In genomic region chr2:174667461-174667860, GRCh38 we compare ENCODE assay signal across 12 cellular contexts.
DNase-seq lines count a peak whose midpoint lies in the region; ATAC-seq and TF ChIP-seq lines count a peak whose summit lies in the region.
"Had no signal": no experiment of that assay in that cellular context is flagged by ENCODE, and none has a peak within 500 bp of the region (broad histone marks: within the 10 kb centered on the region; RNA-seq: fewer than 3 reads in every experiment).

No MANE protein-coding gene starts in this region.

- no peak overlapping the region for H4K8ac ChIP-seq in mesenchymal stem cell (ENCODE audit: low read length)

- no peak overlapping the region for H2BK5ac ChIP-seq in mesenchymal stem cell (ENCODE audit: low read depth, low read length, poor library complexity, severe bottlenecking)

- no peak overlapping the region for H3K18ac ChIP-seq in mesenchymal stem cell (ENCODE audit: low read depth in 1 of 2, low read length in 2 of 2)

- H3K4me3 Mint-ChIP-seq in activated naive CD4-positive, alpha-beta T cell treated with anti-CD3 and anti-CD28 coated beads, Interleukin-2, amount 50 U/mL, for 24 hours: peak overlapping the region; percentile 44

- H3K27ac Mint-ChIP-seq in activated naive CD4-positive, alpha-beta T cell treated with anti-CD3 and anti-CD28 coated beads, Interleukin-2, amount 50 U/mL, for 24 hours: no peak overlapping the region

- H3K4me1 Mint-ChIP-seq in activated naive CD4-positive, alpha-beta T cell treated with anti-CD3 and anti-CD28 coated beads, Interleukin-2, amount 50 U/mL, for 24 hours: peaks cover 36% of the 10 kb centered on the region

- no peaks in the 10 kb centered on the region for H3K27me3 Mint-ChIP-seq in activated naive CD4-positive, alpha-beta T cell treated with anti-CD3 and anti-CD28 coated beads, Interleukin-2, amount 50 U/mL, for 24 hours

- H3K4me3 ChIP-seq in adipocyte (ENCODE audit: low read length) (peak overlapping the region; percentile 16), mesenchymal stem cell (ENCODE audit: insufficient read depth in 1 of 2, low read depth in 1 of 2, low read length in 2 of 2) (peak overlapping the region in 1 of 2 experiments; percentile 40), thoracic aorta (no peak overlapping the region), lower leg skin (ENCODE audit: low read depth, poor library complexity, severe bottlenecking) (no peak overlapping the region)

- no peak overlapping the region for H3K4me2 ChIP-seq in mesenchymal stem cell (ENCODE audit: low read length, poor library complexity, severe bottlenecking)

- peak overlapping the region; percentile 45 for H3K9ac ChIP-seq in adipocyte (ENCODE audit: low read length)
- peak overlapping the region; percentile 67 for H3K9ac ChIP-seq in mesenchymal stem cell (ENCODE audit: low read length)

- H3K4ac ChIP-seq in mesenchymal stem cell (ENCODE audit: low read depth in 1 of 2, low read length in 2 of 2): no peak overlapping the region

- H2AFZ ChIP-seq in mesenchymal stem cell (ENCODE audit: low read depth, low read length): no peak overlapping the region

- no peaks in the 10 kb centered on the region for H3K36me3 ChIP-seq in adipocyte (ENCODE audit: control insufficient read depth, insufficient read depth, low read length, severe bottlenecking)
- peaks cover 0 to 5% of the 10 kb centered on the region in 2 experiments for H3K36me3 ChIP-seq in mesenchymal stem cell (ENCODE audit: control insufficient read depth in 1 of 2, insufficient read depth in 2 of 2, low read depth in 1 of 2, low read length in 2 of 2)
- no peaks in the 10 kb centered on the region for H3K36me3 ChIP-seq in thoracic aorta

- H2AK5ac ChIP-seq in mesenchymal stem cell (ENCODE audit: low read length, severe bottlenecking): no peak overlapping the region

- H4K91ac ChIP-seq in mesenchymal stem cell (ENCODE audit: low read length): no peak overlapping the region

- H3K4me1 ChIP-seq in adipocyte (ENCODE audit: control insufficient read depth, insufficient read depth, low read length) (peaks cover 37% of the 10 kb centered on the region), mesenchymal stem cell (ENCODE audit: control insufficient read depth, insufficient read depth, low read depth, low read length) (no peaks in the 10 kb centered on the region), thoracic aorta (ENCODE audit: control insufficient read depth in 1 of 2, low read depth in 2 of 2) (peaks cover 59 to 75% of the 10 kb centered on the region in 2 donors)

- ATAC-seq in thoracic aorta (ENCODE audit: insufficient number of reproducible peaks, low FRiP score, low read depth): no peak
- ATAC-seq in omental fat pad (ENCODE audit: low FRiP score): no peak

- no peak overlapping the region for H3K23ac ChIP-seq in mesenchymal stem cell (ENCODE audit: low read length in 2 of 2)

- H3K14ac ChIP-seq in mesenchymal stem cell (ENCODE audit: low read length in 2 of 2): no peak overlapping the region

- DNase-seq in activated naive CD4-positive, alpha-beta T cell (lab: John Stamatoyannopoulos, UW): no peak
- no peak for DNase-seq in adipocyte (ENCODE audit: low read depth)
- DNase-seq in mesenchymal stem cell: no peak
- DNase-seq in thoracic aorta (ENCODE audit: low spot score): no peak
- no peak for DNase-seq in GM13976 (ENCODE audit: low spot score)
- DNase-seq in lower leg skin (ENCODE audit: low spot score in 2 of 2): no peak
- no peak for DNase-seq in omental fat pad (ENCODE audit: low spot score)
- DNase-seq: activated CD8-positive, alpha-beta memory T cell treated with anti-CD3 and anti-CD28 coated beads, Interleukin-2, amount 50 U/mL, for 48 hours; NCI-H1694 treated with DMSO at 0.1 percent for 48 hours; stimulated activated CD4-positive, alpha-beta T cell treated with anti-CD3 and anti-CD28 coated beads, Interleukin-4, amount 100 ng/mL, for 24 hours had no signal

- WGBS in mesenchymal stem cell: 79% methylated on average over 3 of the region's 4 CpGs
- 68 to 80% methylated on average over 4 of the region's 4 CpGs for WGBS in lower leg skin, 2 donors

- in situ Hi-C loops in GM13976 (cut with MboI; ENCODE audit: low sequenced_read_pairs, unreplicated experiment): no loop called here

- TF ChIP-seq CTCF in thoracic aorta (IDR thresholded peaks at IDR 0.05): no peak
- TF ChIP-seq CTCF in GM13976 (IDR thresholded peaks at IDR 0.05; ENCODE audit: borderline replicate concordance, control extremely low read depth, extremely low read depth, insufficient read depth, missing control alignments): no peak
- TF ChIP-seq CTCF in lower leg skin (IDR thresholded peaks at IDR 0.05): no peak
- no peak for TF ChIP-seq CTCF in omental fat pad (IDR thresholded peaks at IDR 0.05)

- H3K27ac ChIP-seq in mesenchymal stem cell (ENCODE audit: low read length, poor library complexity, severe bottlenecking) (no peak overlapping the region), thoracic aorta (peak overlapping the region; percentile 31 to 51)
- H3K27ac ChIP-seq: epithelial cell of prostate had no signal

- no peak for TF ChIP-seq POLR2A in lower leg skin (IDR thresholded peaks at IDR 0.05)

- H3K9me3 ChIP-seq in adipocyte (ENCODE audit: control insufficient read depth, low read length): no peaks in the 10 kb centered on the region
- H3K9me3 ChIP-seq in mesenchymal stem cell (ENCODE audit: control insufficient read depth, low read length): no peaks in the 10 kb centered on the region
- H3K9me3 ChIP-seq in thoracic aorta: no peaks in the 10 kb centered on the region

- intact Hi-C loops in lower leg skin (cut with DNase I; ENCODE audit: low total_unique reads): no loop called here

- H3K79me1 ChIP-seq in mesenchymal stem cell (replicated peaks; ENCODE audit: low read length, poor library complexity, severe bottlenecking): peaks cover 45% of the 10 kb centered on the region

- peaks cover 12% of the 10 kb centered on the region for H3K36me3 Mint-ChIP-seq in activated naive CD4-positive, alpha-beta T cell treated with anti-CD3 and anti-CD28 coated beads, Interleukin-2, amount 50 U/mL, for 24 hours

- no peak overlapping the region for H2BK12ac ChIP-seq in mesenchymal stem cell (ENCODE audit: low read length in 2 of 2)

- H2BK15ac ChIP-seq in mesenchymal stem cell (ENCODE audit: low read depth, poor library complexity, severe bottlenecking): no peak overlapping the region

- no peak overlapping the region for H2BK120ac ChIP-seq in mesenchymal stem cell (ENCODE audit: low read depth, low read length)

- H3K27me3 ChIP-seq in adipocyte (replicated peaks; ENCODE audit: control insufficient read depth, insufficient read depth, low read length) (no peaks in the 10 kb centered on the region), mesenchymal stem cell (ENCODE audit: control insufficient read depth in 1 of 2, insufficient read depth in 1 of 2, low read length in 2 of 2) (no peaks in the 10 kb centered on the region), thoracic aorta (replicated peaks; ENCODE audit: insufficient read depth) (no peaks in the 10 kb centered on the region)

- H3K9me3 Mint-ChIP-seq in activated naive CD4-positive, alpha-beta T cell treated with anti-CD3 and anti-CD28 coated beads, Interleukin-2, amount 50 U/mL, for 24 hours: no peaks in the 10 kb centered on the region
